ENCODE assay signal across 8 cellular contexts in genomic region chr9:120867676-120868338, GRCh38. TPM values are rescaled to one million over a fixed set of nuclear protein-coding genes. Genes with fewer than 3 reads are reported as not detected.
DNase-seq lines count a peak whose midpoint lies in the region; ATAC-seq and TF ChIP-seq lines count a peak whose summit lies in the region.

No MANE protein-coding gene starts in this region.

- no peak overlapping the region for H3K4ac ChIP-seq in trophoblast cell (ENCODE audit: low read depth, low read length)

- H2BK120ac ChIP-seq in trophoblast cell (ENCODE audit: insufficient read depth, low read length, poor library complexity): no peak overlapping the region

- H4K8ac ChIP-seq in trophoblast cell (ENCODE audit: low read depth, low read length): no peak overlapping the region

- no peak overlapping the region for H2AK5ac ChIP-seq in trophoblast cell (ENCODE audit: low read length)

- TF ChIP-seq CTCF in Panc1 (IDR thresholded peaks at IDR 0.05): no peak
- no peak for TF ChIP-seq CTCF in GM10266 (IDR thresholded peaks at IDR 0.05; ENCODE audit: control insufficient read depth, insufficient read depth, low read depth, missing control alignments)

- no peak overlapping the region for H2BK5ac ChIP-seq in trophoblast cell (ENCODE audit: low read depth, low read length, poor library complexity)

- H2AFZ ChIP-seq in trophoblast cell (ENCODE audit: insufficient read depth, low read length, poor library complexity): no peak overlapping the region

- POLR2A ChIA-PET in Panc1 (lab: Charles Lee): no interaction called here

- H3K9me3 Mint-ChIP-seq in CD4-positive, CD25-positive, alpha-beta regulatory T cell: peaks cover 0 to 1% (median 0%) of the 10 kb centered on the region in 7 donors

- H3K14ac ChIP-seq in trophoblast cell (ENCODE audit: low read length): no peak overlapping the region

- H4K12ac ChIP-seq in trophoblast cell (ENCODE audit: low read depth, low read length): no peak overlapping the region

- ATAC-seq in CD4-positive, CD25-positive, alpha-beta regulatory T cell (ENCODE audit: low read depth in 2 of 2): no peak
- ATAC-seq in Panc1: no peak
- no peak for ATAC-seq in HG03439 (IDR thresholded peaks at IDR 0.05; ENCODE audit: unreplicated experiment)

- CTCF ChIA-PET in Panc1 (lab: Charles Lee): no interaction called here

- no peaks in the 10 kb centered on the region for H3K9me3 ChIP-seq in CD4-positive, CD25-positive, alpha-beta regulatory T cell (ENCODE audit: control insufficient read depth in 2 of 2, low read length in 2 of 2)
- H3K9me3 ChIP-seq in Panc1 (ENCODE audit: control insufficient read depth, insufficient read depth, low read depth, low read length): no peaks in the 10 kb centered on the region
- H3K9me3 ChIP-seq in trophoblast cell (ENCODE audit: insufficient read depth, low read depth, low read length): peaks cover 8% of the 10 kb centered on the region

- intact Hi-C loops in Panc1 (cut with micrococcal nuclease; ENCODE audit: unreplicated experiment): no loop called here

- BruUV-seq in Panc1 (replicated peaks; lab: Mats Ljungman, UMichigan): no TSS peak

- H3K4me3 ChIP-seq in CD4-positive, CD25-positive, alpha-beta regulatory T cell (ENCODE audit: low read depth, low read length): peak overlapping the region; percentile 66
- peak overlapping the region; percentile 26 to 48 for H3K4me3 ChIP-seq in Panc1 (ENCODE audit: low read depth in 2 of 2, low read length in 2 of 2)
- no peak overlapping the region for H3K4me3 ChIP-seq in trophoblast cell (ENCODE audit: low read depth, low read length)

- no peaks in the 10 kb centered on the region for H3K27me3 Mint-ChIP-seq in CD4-positive, CD25-positive, alpha-beta regulatory T cell

- peaks cover 2 to 35% (median 17%) of the 10 kb centered on the region in 4 donors for H3K4me1 Mint-ChIP-seq in CD4-positive, CD25-positive, alpha-beta regulatory T cell

- no peak overlapping the region for H3K23ac ChIP-seq in trophoblast cell (ENCODE audit: low read length)

- peak overlapping the region; percentile 93 to 97 (median 94) for H3K27ac Mint-ChIP-seq in CD4-positive, CD25-positive, alpha-beta regulatory T cell

- in situ Hi-C loops in Panc1 (cut with HindIII; ENCODE audit: low pct_unique_long_range_greater_than_20kb, low sequenced_read_pairs): no loop called here

- DNase-seq in CD4-positive, CD25-positive, alpha-beta regulatory T cell: no peak
- DNase-seq in Panc1 (ENCODE audit: low read depth, low spot score) (no peak), epithelial cell of prostate (ENCODE audit: low read depth, low spot score) (no peak), trophoblast cell (no peak), GM10266 (ENCODE audit: extremely low spot score) (no peak), DMS79 (lab: John Stamatoyannopoulos, UW) (no peak), D341Med (ENCODE audit: low spot score) (no peak)

- H3K79me2 ChIP-seq in trophoblast cell (ENCODE audit: control insufficient read depth, insufficient read depth, low read length, poor library complexity): peaks cover 2% of the 10 kb centered on the region

- H3K79me1 ChIP-seq in trophoblast cell (ENCODE audit: low read length): peaks cover 2% of the 10 kb centered on the region

- peak overlapping the region; percentile 55 for H3K4me2 ChIP-seq in trophoblast cell (ENCODE audit: low read length)

- WGBS in trophoblast cell (ENCODE audit: extremely low coverage, insufficient coverage, insufficient read length): no CpG with 5 or more reads among the region's 15 CpGs

- no peak overlapping the region for H3K9ac ChIP-seq in trophoblast cell (ENCODE audit: low read length)

- H2BK12ac ChIP-seq in trophoblast cell (ENCODE audit: low read length): no peak overlapping the region

- peak overlapping the region; percentile 69 to 87 (median 80) for H3K4me3 Mint-ChIP-seq in CD4-positive, CD25-positive, alpha-beta regulatory T cell

- peaks cover 32% of the 10 kb centered on the region for H3K36me3 Mint-ChIP-seq in CD4-positive, CD25-positive, alpha-beta regulatory T cell

- no peaks in the 10 kb centered on the region for H3K27me3 ChIP-seq in CD4-positive, CD25-positive, alpha-beta regulatory T cell (ENCODE audit: control insufficient read depth, insufficient read depth, low read length)
- H3K27me3 ChIP-seq in Panc1 (ENCODE audit: control insufficient read depth, insufficient read depth, low read length) (no peaks in the 10 kb centered on the region), trophoblast cell (ENCODE audit: insufficient read depth, low read length) (no peaks in the 10 kb centered on the region)

- peaks cover 58% of the 10 kb centered on the region for H3K36me3 ChIP-seq in CD4-positive, CD25-positive, alpha-beta regulatory T cell (ENCODE audit: control insufficient read depth, insufficient read depth, low read length)
- H3K36me3 ChIP-seq in Panc1 (ENCODE audit: control insufficient read depth, insufficient read depth, low read length): peaks cover 5% of the 10 kb centered on the region; the same call in 1 of the 2 replicates
- peaks cover 3 to 4% of the 10 kb centered on the region in 2 experiments for H3K36me3 ChIP-seq in trophoblast cell (ENCODE audit: control insufficient read depth in 1 of 2, insufficient read depth in 2 of 2, low read length in 2 of 2)

- no peak overlapping the region for H4K91ac ChIP-seq in trophoblast cell (ENCODE audit: low read depth, low read length)

- no peak overlapping the region for H3K18ac ChIP-seq in trophoblast cell (ENCODE audit: low read length)

- H3K4me1 ChIP-seq in CD4-positive, CD25-positive, alpha-beta regulatory T cell (ENCODE audit: control insufficient read depth, insufficient read depth, low read length, poor library complexity, severe bottlenecking): peaks cover 28% of the 10 kb centered on the region
- peaks cover 16% of the 10 kb centered on the region for H3K4me1 ChIP-seq in Panc1 (ENCODE audit: control insufficient read depth, insufficient read depth, low read length)
- H3K4me1 ChIP-seq in trophoblast cell (ENCODE audit: control insufficient read depth in 1 of 2, insufficient read depth in 2 of 2, low read length in 2 of 2): peaks cover 2 to 4% of the 10 kb centered on the region in 2 experiments

- peak overlapping the region; percentile 90 for H3K27ac ChIP-seq in CD4-positive, CD25-positive, alpha-beta regulatory T cell (ENCODE audit: insufficient read depth, low read length, poor library complexity, severe bottlenecking)
- H3K27ac ChIP-seq in Panc1 (ENCODE audit: low read length): peak overlapping the region; percentile 74
- H3K27ac ChIP-seq in epithelial cell of prostate: peak overlapping the region; percentile 53
- no peak overlapping the region for H3K27ac ChIP-seq in trophoblast cell (ENCODE audit: low read depth, low read length)

RNA-seq across cellular contexts. Expression of gene PHF19, which starts 9.2 kb away (rescaled TPM):
- 149 TPM for total RNA-seq in CD4-positive, CD25-positive, alpha-beta regulatory T cell
- 10 to 100 TPM; 21.4 to 43.2 (median 31.9) TPM for polyA plus RNA-seq in CD4-positive, CD25-positive, alpha-beta regulatory T cell
- total RNA-seq in Panc1 (2021; ENCODE audit: unreplicated experiment): 91.1 TPM
- 56.2 TPM for polyA plus RNA-seq in Panc1 (2012; ENCODE audit: insufficient read length)
- polyA plus RNA-seq in trophoblast cell (2013): 12.1 and 12.9 TPM in 2 replicates

RNA-seq across cellular contexts. Expression of gene PSMD5, which starts 25.1 kb away (rescaled TPM):
- total RNA-seq in CD4-positive, CD25-positive, alpha-beta regulatory T cell: 44.0 TPM
- polyA plus RNA-seq in CD4-positive, CD25-positive, alpha-beta regulatory T cell: 10 to 100 TPM; 27.0 to 34.5 (median 29.9) TPM
- total RNA-seq in Panc1 (2021; ENCODE audit: unreplicated experiment): 53.0 TPM
- 42.9 TPM for polyA plus RNA-seq in Panc1 (2012; ENCODE audit: insufficient read length)
- polyA plus RNA-seq in trophoblast cell (2013): 24.7 and 24.8 TPM in 2 replicates

RNA-seq across cellular contexts. Expression of gene TRAF1, which starts 58.8 kb away (rescaled TPM):
- 167 TPM for total RNA-seq in CD4-positive, CD25-positive, alpha-beta regulatory T cell
- 10 to 100 TPM; 13.5 to 18.7 (median 16.5) TPM for polyA plus RNA-seq in CD4-positive, CD25-positive, alpha-beta regulatory T cell
- total RNA-seq in Panc1 (2021; ENCODE audit: unreplicated experiment): 4.7 TPM
- polyA plus RNA-seq in Panc1 (2012; ENCODE audit: insufficient read length): 3.7 TPM
- polyA plus RNA-seq in trophoblast cell (2013): 0.60 and 0.64 TPM in 2 replicates

Comparison
In these comparisons a context has a peak if more than half of its experiments do, and no peak if none do; other contexts are left out.
1. RNA of gene TRAF1, which starts 58.8 kb away (total RNA-seq): 167 TPM in CD4-positive, CD25-positive, alpha-beta regulatory T cell (single experiment); 4.7 TPM in Panc1 (single experiment); every median in the first group is over 10 times any median in the second.